In the genomic region with DNA sequence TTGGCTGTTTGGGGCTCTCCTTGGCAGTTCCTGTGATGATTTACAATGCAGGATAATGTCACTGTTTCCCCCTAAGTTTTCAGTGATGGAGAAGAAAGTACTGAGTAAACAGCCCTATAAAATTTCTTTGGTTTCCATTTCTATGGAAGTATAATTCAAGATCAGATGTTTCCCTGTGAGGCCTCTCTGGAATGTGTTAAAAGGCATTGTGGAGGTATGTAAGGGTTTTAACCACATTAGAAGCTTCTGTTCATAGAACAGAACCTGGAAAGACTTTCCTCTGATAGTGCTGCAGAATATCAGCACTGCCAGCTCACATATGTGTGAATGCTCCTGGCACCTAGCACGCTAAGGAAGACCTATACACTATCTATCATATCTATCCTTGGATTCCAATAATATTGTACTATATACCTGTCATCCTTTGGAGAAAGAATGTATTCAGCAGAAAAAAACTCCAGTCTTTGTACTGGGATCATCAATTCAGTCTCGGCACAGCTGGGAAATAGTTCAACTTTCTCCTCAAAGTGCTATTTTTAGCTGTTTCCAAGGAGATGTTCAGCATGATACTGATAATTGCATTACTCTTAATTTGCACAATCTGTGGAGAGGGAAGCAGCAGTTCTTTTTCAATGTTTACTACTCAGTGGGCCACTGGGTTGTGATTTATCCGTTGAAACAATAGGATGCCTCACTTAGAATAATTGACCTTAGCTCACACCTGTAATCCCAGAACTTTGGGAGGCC, we compare ENCODE assay signal across 15 cellular contexts. TPM values are rescaled to one million over a fixed set of nuclear protein-coding genes. Genes with fewer than 3 reads are reported as not detected.
A peak's percentile ranks its signal among the peaks of the same experiment; 100 is the strongest.
DNase-seq lines count a peak whose midpoint lies in the region; TF ChIP-seq lines count a peak whose summit lies in the region.
"Had no signal": no experiment of that assay in that cellular context is flagged by ENCODE, and none has a peak within 500 bp of the region (broad histone marks: within the 10 kb centered on the region; RNA-seq: fewer than 3 reads in every experiment).

No MANE protein-coding gene starts in this region.

- no peak overlapping the region for H2AFZ ChIP-seq in neural cell (ENCODE audit: low read depth, low read length)

- TF ChIP-seq EP300 in neural cell (conservative IDR thresholded peaks at IDR 0.05; ENCODE audit: poor library complexity, severe bottlenecking) = no peak

- TF ChIP-seq RAD21 in neural cell (conservative IDR thresholded peaks at IDR 0.05) = no peak

- TF ChIP-seq CTCF in fibroblast of villous mesenchyme (IDR thresholded peaks at IDR 0.05; ENCODE audit: insufficient read depth, low read depth, low read length) (no peak), neural cell (IDR thresholded peaks at IDR 0.05; ENCODE audit: poor library complexity, severe bottlenecking) (no peak)

- peak overlapping the region; percentile 3 for H3K27ac ChIP-seq in neural cell (ENCODE audit: low read length)

- H3K9ac ChIP-seq in neural cell (ENCODE audit: low read length) = no peak overlapping the region

- no peaks in the 10 kb centered on the region for H4K20me1 ChIP-seq in neural cell (ENCODE audit: insufficient read depth)

- H3K9me3 ChIP-seq in neural cell (ENCODE audit: low read length) = no peaks in the 10 kb centered on the region

- H3K9me2 ChIP-seq in neural cell (ENCODE audit: insufficient read depth, low read length) = no peaks in the 10 kb centered on the region

- H3K27me3 ChIP-seq in neural cell (ENCODE audit: insufficient read depth, low read depth, low read length) = no peaks in the 10 kb centered on the region

- H3K79me2 ChIP-seq in neural cell (replicated peaks; ENCODE audit: insufficient read depth, low read length) = no peaks in the 10 kb centered on the region

- H3K4me3 ChIP-seq in fibroblast of villous mesenchyme (ENCODE audit: low read depth, low read length) = no peak overlapping the region
- H3K4me3 ChIP-seq in neural cell (ENCODE audit: low read length) = no peak overlapping the region

- no peak overlapping the region for H3K4me2 ChIP-seq in neural cell (ENCODE audit: low read length)

- H3K36me3 ChIP-seq in neural cell (ENCODE audit: insufficient read depth, low read length) = peaks cover 12% of the 10 kb centered on the region

- peak; percentile 15 for DNase-seq in COR-L47 (lab: John Stamatoyannopoulos, UW)
- peak; percentile 9 for DNase-seq in SW480 (ENCODE audit: low spot score)
- DNase-seq in fibroblast of villous mesenchyme (ENCODE audit: low read depth) = peak; percentile 42
- DNase-seq in stimulated activated CD4-positive, alpha-beta T cell treated with anti-CD3 and anti-CD28 coated beads, Interleukin-12 subunit alpha, Interleukin-12 subunit beta, amount 100 ng/mL, for 4 hours = no peak
- DNase-seq in AML-193 (lab: John Stamatoyannopoulos, UW) = no peak
- no peak for DNase-seq in HK-2 (ENCODE audit: unreplicated experiment)
- no peak for DNase-seq in NOMO-1 treated with dmso at 0.1 percent for 144 hours (lab: John Stamatoyannopoulos, UW; ENCODE audit: unreplicated experiment)
- DNase-seq: anterior cingulate cortex; CD8-positive, alpha-beta memory T cell; HFFc6; immature natural killer cell; NCI-H1436; NCI-H446; retina had no signal

- H3F3A ChIP-seq in neural cell (ENCODE audit: insufficient read depth, low read length, poor library complexity, severe bottlenecking) = no peaks in the 10 kb centered on the region

TF ChIP-seq in neural cell, 6 proteins besides CTCF, POLR2A, EP300 and RAD21:
- TF ChIP-seq TAF1 (IDR thresholded peaks at IDR 0.05; ENCODE audit: low read depth) = no peak
- TF ChIP-seq SMC3 (conservative IDR thresholded peaks at IDR 0.05; ENCODE audit: poor library complexity) = no peak
- no peak for TF ChIP-seq POLR2AphosphoS5 (IDR thresholded peaks at IDR 0.05)
- no peak for TF ChIP-seq MXI1 (conservative IDR thresholded peaks at IDR 0.05; ENCODE audit: poor library complexity, severe bottlenecking)
- TF ChIP-seq EZH2 (IDR thresholded peaks at IDR 0.05; ENCODE audit: borderline replicate concordance, insufficient read depth, low read length, poor library complexity, severe bottlenecking) = no peak
- TF ChIP-seq, protein P1, sequence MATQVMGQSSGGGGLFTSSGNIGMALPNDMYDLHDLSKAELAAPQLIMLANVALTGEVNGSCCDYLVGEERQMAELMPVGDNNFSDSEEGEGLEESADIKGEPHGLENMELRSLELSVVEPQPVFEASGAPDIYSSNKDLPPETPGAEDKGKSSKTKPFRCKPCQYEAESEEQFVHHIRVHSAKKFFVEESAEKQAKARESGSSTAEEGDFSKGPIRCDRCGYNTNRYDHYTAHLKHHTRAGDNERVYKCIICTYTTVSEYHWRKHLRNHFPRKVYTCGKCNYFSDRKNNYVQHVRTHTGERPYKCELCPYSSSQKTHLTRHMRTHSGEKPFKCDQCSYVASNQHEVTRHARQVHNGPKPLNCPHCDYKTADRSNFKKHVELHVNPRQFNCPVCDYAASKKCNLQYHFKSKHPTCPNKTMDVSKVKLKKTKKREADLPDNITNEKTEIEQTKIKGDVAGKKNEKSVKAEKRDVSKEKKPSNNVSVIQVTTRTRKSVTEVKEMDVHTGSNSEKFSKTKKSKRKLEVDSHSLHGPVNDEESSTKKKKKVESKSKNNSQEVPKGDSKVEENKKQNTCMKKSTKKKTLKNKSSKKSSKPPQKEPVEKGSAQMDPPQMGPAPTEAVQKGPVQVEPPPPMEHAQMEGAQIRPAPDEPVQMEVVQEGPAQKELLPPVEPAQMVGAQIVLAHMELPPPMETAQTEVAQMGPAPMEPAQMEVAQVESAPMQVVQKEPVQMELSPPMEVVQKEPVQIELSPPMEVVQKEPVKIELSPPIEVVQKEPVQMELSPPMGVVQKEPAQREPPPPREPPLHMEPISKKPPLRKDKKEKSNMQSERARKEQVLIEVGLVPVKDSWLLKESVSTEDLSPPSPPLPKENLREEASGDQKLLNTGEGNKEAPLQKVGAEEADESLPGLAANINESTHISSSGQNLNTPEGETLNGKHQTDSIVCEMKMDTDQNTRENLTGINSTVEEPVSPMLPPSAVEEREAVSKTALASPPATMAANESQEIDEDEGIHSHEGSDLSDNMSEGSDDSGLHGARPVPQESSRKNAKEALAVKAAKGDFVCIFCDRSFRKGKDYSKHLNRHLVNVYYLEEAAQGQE (IDR thresholded peaks at IDR 0.05; ENCODE audit: borderline replicate concordance) = no peak

RNA-seq across cellular contexts. Expression of a gene that starts 21.9 kb away (rescaled TPM):
- 47.7 and 51.0 TPM in 2 replicates for total RNA-seq in fibroblast of villous mesenchyme
- polyA plus RNA-seq in neural cell = 71.6 and 74.0 TPM in 2 replicates
- polyA minus RNA-seq in neural cell = 54.8 and 64.6 TPM in 2 replicates

Comparison
In these comparisons a context has a peak if more than half of its experiments do, and no peak if none do; other contexts are left out.
1. DNase-seq: peak in COR-L47 (single experiment), SW480 (single experiment) and fibroblast of villous mesenchyme (single experiment); none in stimulated activated CD4-positive, alpha-beta T cell treated with anti-CD3 and anti-CD28 coated beads, Interleukin-12 subunit alpha, Interleukin-12 subunit beta, amount 100 ng/mL, for 4 hours (single experiment), AML-193 (0 of 2), HK-2 (single experiment) and NOMO-1 treated with dmso at 0.1 percent for 144 hours (single experiment).